Comparison of ENCODE assay signal across 8 cellular contexts in the genomic region with DNA sequence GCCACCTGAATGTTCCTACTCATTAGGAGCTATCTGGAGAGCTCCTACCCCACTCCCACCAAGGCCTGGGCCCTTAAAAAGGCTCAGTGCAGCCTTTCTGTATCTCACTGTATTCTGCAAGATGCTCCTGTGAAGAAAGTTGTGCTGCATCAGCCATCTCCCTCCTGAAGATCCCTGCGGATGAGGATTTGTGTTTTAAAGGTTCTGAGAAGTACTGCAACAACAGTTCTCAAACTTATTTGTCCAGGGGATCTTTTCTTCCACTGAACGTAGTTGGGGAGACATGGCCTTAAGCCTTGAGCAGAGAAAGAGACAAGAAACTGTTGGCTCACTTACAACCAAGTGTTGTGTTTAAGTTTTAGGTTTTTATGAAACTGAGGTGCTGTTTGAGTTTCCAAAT. TPM values are rescaled to one million over a fixed set of nuclear protein-coding genes. Genes with fewer than 3 reads are reported as not detected.
A peak's percentile ranks its signal among the peaks of the same experiment; 100 is the strongest.
DNase-seq lines count a peak whose midpoint lies in the region; ATAC-seq and TF ChIP-seq lines count a peak whose summit lies in the region.
"Not testable (repeated sequence)": the region's sequence is repeated elsewhere in the genome, so short reads cannot be mapped to it uniquely, and the experiment has no call there.

No MANE protein-coding gene starts in this region.

- not testable (repeated sequence) for H3K27me3 ChIP-seq in CD4-positive, alpha-beta T cell (ENCODE audit: control insufficient read depth, insufficient read depth, low read length); HUES64 (ENCODE audit: insufficient read depth, low read length); naive thymus-derived CD4-positive, alpha-beta T cell (ENCODE audit: control insufficient read depth in 2 of 2, insufficient read depth in 2 of 2, low read length in 2 of 2)

- not testable (repeated sequence) for H3K4me3 ChIP-seq in HUES64 (ENCODE audit: low read length); naive thymus-derived CD4-positive, alpha-beta T cell (ENCODE audit: low read length)

- H3K4me1 ChIP-seq in HUES64 (ENCODE audit: insufficient read depth, low read length) = peaks cover 41% of the 10 kb centered on the region
- peaks cover 0 to 19% of the 10 kb centered on the region in 2 donors for H3K4me1 ChIP-seq in naive thymus-derived CD4-positive, alpha-beta T cell (ENCODE audit: control insufficient read depth in 2 of 2, insufficient read depth in 2 of 2, low read length in 2 of 2)

- not testable (repeated sequence) for DNase-seq in CD4-positive, alpha-beta T cell; activated B cell treated with CpG ODN at 0.5 μM for 24 hours; activated T-cell treated with anti-CD3 and anti-CD28 coated beads, Interleukin-2, amount 50 U/mL, for 24 hours; activated naive CD4-positive, alpha-beta T cell treated with anti-CD3 and anti-CD28 coated beads, Interleukin-2, amount 50 U/mL, for 72 hours (ENCODE audit: low spot score in 2 of 2); effector memory CD8-positive, alpha-beta T cell; naive thymus-derived CD4-positive, alpha-beta T cell; stimulated activated naive CD8-positive, alpha-beta T cell treated with anti-CD3 and anti-CD28 coated beads, Interleukin-15, amount 100 ng/mL, for 72 hours

- intact Hi-C loops in CD4-positive, alpha-beta T cell (cut with DNase I, micrococcal nuclease) = not testable (repeated sequence)
- intact Hi-C loops in activated B cell treated with CpG ODN at 0.5 μM for 24 hours (cut with micrococcal nuclease) = loop anchor here (1.0 kb wide), 1 partner anchor 8 kb away; no protein-coding TSS in a partner anchor
- intact Hi-C loops in naive thymus-derived CD4-positive, alpha-beta T cell (cut with micrococcal nuclease) = loop anchor here in 1 of 2 donors (1.0 to 2.0 kb wide), 3 partner anchors 8 to 15 kb away; a partner anchor contains a TSS

- TF ChIP-seq CTCF in CD4-positive, alpha-beta T cell (IDR thresholded peaks at IDR 0.05); activated B cell treated with CpG ODN at 0.5 μM for 24 hours (IDR thresholded peaks at IDR 0.05): not testable (repeated sequence)

- peaks cover 55% of the 10 kb centered on the region for H3K4me1 Mint-ChIP-seq in CD4-positive, alpha-beta T cell (ENCODE audit: low read depth)
- H3K4me1 Mint-ChIP-seq in activated B cell treated with CpG ODN at 0.5 μM for 24 hours = peaks cover 61% of the 10 kb centered on the region
- H3K4me1 Mint-ChIP-seq in activated T-cell treated with anti-CD3 and anti-CD28 coated beads, Interleukin-2, amount 50 U/mL, for 24 hours (ENCODE audit: low read depth) = peaks cover 92% of the 10 kb centered on the region
- H3K4me1 Mint-ChIP-seq in effector memory CD8-positive, alpha-beta T cell (ENCODE audit: low read depth in 2 of 2) = peaks cover 39 to 68% of the 10 kb centered on the region in 2 donors
- peaks cover 18 to 88% (median 28%) of the 10 kb centered on the region in 7 donors for H3K4me1 Mint-ChIP-seq in naive thymus-derived CD4-positive, alpha-beta T cell
- peaks cover 100% of the 10 kb centered on the region for H3K4me1 Mint-ChIP-seq in stimulated activated naive CD8-positive, alpha-beta T cell treated with anti-CD3 and anti-CD28 coated beads, Interleukin-15, amount 100 ng/mL, for 72 hours

- peak overlapping the region; percentile 72 for H3K27ac Mint-ChIP-seq in CD4-positive, alpha-beta T cell
- peak overlapping the region; percentile 54 for H3K27ac Mint-ChIP-seq in activated B cell treated with CpG ODN at 0.5 μM for 24 hours
- peak overlapping the region; percentile 100 for H3K27ac Mint-ChIP-seq in activated T-cell treated with anti-CD3 and anti-CD28 coated beads, Interleukin-2, amount 50 U/mL, for 24 hours
- H3K27ac Mint-ChIP-seq in activated naive CD4-positive, alpha-beta T cell treated with anti-CD3 and anti-CD28 coated beads, Interleukin-2, amount 50 U/mL, for 72 hours = peak overlapping the region; percentile 89 to 99
- peak overlapping the region; percentile 75 to 83 for H3K27ac Mint-ChIP-seq in effector memory CD8-positive, alpha-beta T cell
- peak overlapping the region in 3 of 9 donors; percentile 16 to 97 (median 64) for H3K27ac Mint-ChIP-seq in naive thymus-derived CD4-positive, alpha-beta T cell
- H3K27ac Mint-ChIP-seq in stimulated activated naive CD8-positive, alpha-beta T cell treated with anti-CD3 and anti-CD28 coated beads, Interleukin-15, amount 100 ng/mL, for 72 hours = peak overlapping the region; percentile 95 to 97

- not testable (repeated sequence) for H3K36me3 Mint-ChIP-seq in CD4-positive, alpha-beta T cell (ENCODE audit: low read depth); activated B cell treated with CpG ODN at 0.5 μM for 24 hours (ENCODE audit: low read depth); effector memory CD8-positive, alpha-beta T cell (ENCODE audit: insufficient read depth); naive thymus-derived CD4-positive, alpha-beta T cell
- peaks cover 43% of the 10 kb centered on the region for H3K36me3 Mint-ChIP-seq in activated T-cell treated with anti-CD3 and anti-CD28 coated beads, Interleukin-2, amount 50 U/mL, for 24 hours (ENCODE audit: low read depth)
- peaks cover 6 to 45% of the 10 kb centered on the region in 2 donors for H3K36me3 Mint-ChIP-seq in activated naive CD4-positive, alpha-beta T cell treated with anti-CD3 and anti-CD28 coated beads, Interleukin-2, amount 50 U/mL, for 72 hours

- ATAC-seq in CD4-positive, alpha-beta T cell (ENCODE audit: poor library complexity); activated B cell treated with CpG ODN at 0.5 μM for 24 hours (ENCODE audit: low read depth); activated naive CD4-positive, alpha-beta T cell treated with anti-CD3 and anti-CD28 coated beads, Interleukin-2, amount 50 U/mL, for 72 hours; effector memory CD8-positive, alpha-beta T cell (replicated peaks); naive thymus-derived CD4-positive, alpha-beta T cell; stimulated activated naive CD8-positive, alpha-beta T cell treated with anti-CD3 and anti-CD28 coated beads, Interleukin-15, amount 100 ng/mL, for 72 hours: not testable (repeated sequence)

- not testable (repeated sequence) for H3K9me3 Mint-ChIP-seq in CD4-positive, alpha-beta T cell; activated B cell treated with CpG ODN at 0.5 μM for 24 hours; activated T-cell treated with anti-CD3 and anti-CD28 coated beads, Interleukin-2, amount 50 U/mL, for 24 hours; activated naive CD4-positive, alpha-beta T cell treated with anti-CD3 and anti-CD28 coated beads, Interleukin-2, amount 50 U/mL, for 72 hours; effector memory CD8-positive, alpha-beta T cell; naive thymus-derived CD4-positive, alpha-beta T cell; stimulated activated naive CD8-positive, alpha-beta T cell treated with anti-CD3 and anti-CD28 coated beads, Interleukin-15, amount 100 ng/mL, for 72 hours

- H3K9me3 ChIP-seq in CD4-positive, alpha-beta T cell (ENCODE audit: control insufficient read depth, low read length); HUES64 (ENCODE audit: insufficient read depth, low read depth, low read length); naive thymus-derived CD4-positive, alpha-beta T cell (ENCODE audit: control insufficient read depth in 2 of 3, low read length in 3 of 3): not testable (repeated sequence)

- CTCF ChIA-PET in CD4-positive, alpha-beta T cell (lab: Charles Lee) = interaction anchor here (3.6 kb wide), 1 partner anchor 9 kb away, joined by 16 read pairs; a partner anchor contains a TSS
- CTCF ChIA-PET in activated B cell treated with CpG ODN at 0.5 μM for 24 hours (lab: Charles Lee) = interaction anchor here (1.2 kb wide), 1 partner anchor 8 kb away, joined by 4 read pairs; no protein-coding TSS in a partner anchor
- CTCF ChIA-PET in naive thymus-derived CD4-positive, alpha-beta T cell (lab: Charles Lee) = interaction anchor here (0.6 kb wide), 1 partner anchor 35 kb away, joined by 4 read pairs; no protein-coding TSS in a partner anchor

- not testable (repeated sequence) for H3K36me3 ChIP-seq in HUES64 (ENCODE audit: insufficient read depth, low read length); naive thymus-derived CD4-positive, alpha-beta T cell (ENCODE audit: control insufficient read depth in 2 of 3, insufficient read depth in 3 of 3, low read length in 3 of 3)

- H3K27me3 Mint-ChIP-seq in CD4-positive, alpha-beta T cell; activated B cell treated with CpG ODN at 0.5 μM for 24 hours; activated T-cell treated with anti-CD3 and anti-CD28 coated beads, Interleukin-2, amount 50 U/mL, for 24 hours; effector memory CD8-positive, alpha-beta T cell; naive thymus-derived CD4-positive, alpha-beta T cell; stimulated activated naive CD8-positive, alpha-beta T cell treated with anti-CD3 and anti-CD28 coated beads, Interleukin-15, amount 100 ng/mL, for 72 hours: not testable (repeated sequence)

- POLR2A ChIA-PET in CD4-positive, alpha-beta T cell (lab: Charles Lee) = interaction anchor here (0.7 to 3.2 kb wide), 2 partner anchors 10 to 16 kb away, joined by 3 to 21 read pairs; a partner anchor contains a TSS
- POLR2A ChIA-PET in activated B cell treated with CpG ODN at 0.5 μM for 24 hours (lab: Charles Lee) = interaction anchor here (0.6 to 3.4 kb wide), 5 partner anchors 9 to 173 kb away, joined by 4 to 26 read pairs (median 9); a partner anchor contains a TSS
- POLR2A ChIA-PET in naive thymus-derived CD4-positive, alpha-beta T cell (lab: Charles Lee) = not testable (repeated sequence)

- H3K27ac ChIP-seq in CD4-positive, alpha-beta T cell (ENCODE audit: low read depth, low read length); naive thymus-derived CD4-positive, alpha-beta T cell (ENCODE audit: low read depth, low read length): not testable (repeated sequence)
- H3K27ac ChIP-seq in HUES64 (ENCODE audit: low read depth, low read length) = peak overlapping the region; percentile 29; the same call in 1 of the 2 replicates

- H3K4me3 Mint-ChIP-seq in CD4-positive, alpha-beta T cell = peak overlapping the region; percentile 80
- not testable (repeated sequence) for H3K4me3 Mint-ChIP-seq in activated B cell treated with CpG ODN at 0.5 μM for 24 hours
- H3K4me3 Mint-ChIP-seq in activated T-cell treated with anti-CD3 and anti-CD28 coated beads, Interleukin-2, amount 50 U/mL, for 24 hours = peak overlapping the region; percentile 76
- H3K4me3 Mint-ChIP-seq in effector memory CD8-positive, alpha-beta T cell = peak overlapping the region in 1 of 2 donors; percentile 71
- H3K4me3 Mint-ChIP-seq in naive thymus-derived CD4-positive, alpha-beta T cell = peak overlapping the region in 7 of 10 donors; percentile 36 to 86 (median 54)
- peak overlapping the region; percentile 80 to 86 for H3K4me3 Mint-ChIP-seq in stimulated activated naive CD8-positive, alpha-beta T cell treated with anti-CD3 and anti-CD28 coated beads, Interleukin-15, amount 100 ng/mL, for 72 hours

- H3K9ac ChIP-seq in HUES64 (ENCODE audit: low read depth, low read length) = not testable (repeated sequence)

- 80% methylated on average over 2 of the region's 2 CpGs for WGBS in HUES64

RNA-seq across cellular contexts. Expression of a gene that starts 9.6 kb away (rescaled TPM):
- 10 to 100 TPM; 19.4 to 25.3 TPM for total RNA-seq in CD4-positive, alpha-beta T cell
- 15.2 TPM for polyA plus RNA-seq in HUES64 (2013, experiment 1 of 2)
- polyA plus RNA-seq in HUES64 (2013, experiment 2 of 2) = 12.9 TPM
- 90.1 and 114 TPM in 2 replicates for total RNA-seq in activated B cell treated with CpG ODN at 0.5 μM for 24 hours
- 100 to 1,000 TPM; 132 to 194 TPM for total RNA-seq in activated naive CD4-positive, alpha-beta T cell treated with anti-CD3 and anti-CD28 coated beads, Interleukin-2, amount 50 U/mL, for 72 hours
- 10 to 100 TPM; 22.5 to 96.4 (median 27.8) TPM for total RNA-seq in naive thymus-derived CD4-positive, alpha-beta T cell
- polyA plus RNA-seq in naive thymus-derived CD4-positive, alpha-beta T cell = 1 to 10 TPM in 1 of 2 donors, under 1 TPM in 1; 0.52 to 1.8 TPM
